14 cellular contexts compared by ENCODE assay signal in the genomic region with DNA sequence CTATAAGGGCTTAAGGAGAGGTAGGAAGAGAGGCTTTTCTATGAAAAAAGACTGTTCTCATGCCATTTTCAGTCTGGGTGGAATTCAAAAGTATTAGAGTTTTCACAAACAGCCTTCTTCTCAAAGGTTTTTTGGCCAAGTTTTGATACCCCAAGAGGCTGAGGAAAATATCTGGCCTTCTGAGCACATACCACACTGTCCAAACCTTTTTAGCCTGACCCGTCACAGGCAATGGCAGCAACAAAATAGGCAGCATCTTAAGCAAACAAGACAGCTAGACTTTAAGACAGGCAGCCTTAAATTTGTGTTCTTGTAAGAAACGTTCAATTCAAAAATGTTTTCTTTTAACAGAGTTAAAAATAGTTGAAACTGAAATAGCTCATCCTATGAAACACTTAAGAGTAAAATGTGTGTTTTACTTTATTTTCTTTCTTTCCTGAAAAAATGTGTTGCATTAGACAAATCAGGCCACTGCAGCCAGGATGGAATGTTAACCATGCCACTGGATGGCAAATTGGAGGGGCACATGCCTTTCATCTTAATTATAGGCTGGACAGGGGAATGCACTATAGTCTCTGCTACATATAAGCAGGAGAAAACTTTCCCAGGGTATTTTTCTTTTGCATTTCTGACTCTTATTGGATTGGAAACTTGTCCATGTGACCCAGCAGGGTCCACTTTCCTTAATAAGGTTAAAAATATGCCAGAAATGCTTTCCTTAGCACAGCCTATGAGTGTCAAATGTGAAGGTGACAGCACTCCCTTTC.
DNase-seq lines count a peak whose midpoint lies in the region; ATAC-seq and TF ChIP-seq lines count a peak whose summit lies in the region.
"Had no signal": no experiment of that assay in that cellular context is flagged by ENCODE, and none has a peak within 500 bp of the region (broad histone marks: within the 10 kb centered on the region; RNA-seq: fewer than 3 reads in every experiment).

No MANE protein-coding gene starts in this region.

- no peak overlapping the region for H3K9ac ChIP-seq in neural progenitor cell

- intact Hi-C loops in Panc1 (cut with micrococcal nuclease; ENCODE audit: unreplicated experiment) = no loop called here

- H2AFZ ChIP-seq in neural progenitor cell (replicated peaks) = no peak overlapping the region

- CTCF ChIA-PET in Panc1 (lab: Charles Lee) = no interaction called here

- DNase-seq in EH (ENCODE audit: low read depth) (peak; percentile 90), Panc1 (ENCODE audit: low read depth, low spot score) (no peak), dermis blood vessel endothelial cell (peak; percentile 43), neural progenitor cell (ENCODE audit: low spot score) (peak; percentile 10)
- DNase-seq in stimulated activated CD4-positive, alpha-beta T cell treated with anti-CD3 and anti-CD28 coated beads, Interleukin-4, amount 100 ng/mL, for 4 hours = no peak
- DNase-seq: activated naive CD4-positive, alpha-beta T cell; immature natural killer cell; NCI-H1417; NCI-H446 treated with DMSO at 0.1 percent for 48 hours; RPMI8226; sigmoid colon had no signal

- BruUV-seq in Panc1 (replicated peaks; lab: Mats Ljungman, UMichigan) = no TSS peak

- H3K4me1 Mint-ChIP-seq in neural progenitor cell = peaks cover 12% of the 10 kb centered on the region
- H3K4me1 Mint-ChIP-seq: immature natural killer cell had no signal

- H3K27ac Mint-ChIP-seq in neural progenitor cell = no peak overlapping the region
- H3K27ac Mint-ChIP-seq: immature natural killer cell had no signal

- H3K36me3 ChIP-seq in Panc1 (ENCODE audit: control insufficient read depth, insufficient read depth, low read length) (no peaks in the 10 kb centered on the region), neural progenitor cell (no peaks in the 10 kb centered on the region)
- H3K36me3 ChIP-seq: sigmoid colon had no signal

- peak overlapping the region; percentile 81 for H3K27ac ChIP-seq in Panc1 (ENCODE audit: low read length)
- H3K27ac ChIP-seq in neural progenitor cell = no peak overlapping the region
- H3K27ac ChIP-seq: sigmoid colon had no signal

- peak; percentile 57 for ATAC-seq in Panc1
- ATAC-seq in HG02623 (IDR thresholded peaks at IDR 0.05; ENCODE audit: unreplicated experiment) = no peak
- ATAC-seq in HG03039 (IDR thresholded peaks at IDR 0.05; ENCODE audit: unreplicated experiment) = no peak
- no peak for ATAC-seq in GM19324 (IDR thresholded peaks at IDR 0.05; ENCODE audit: low FRiP score, unreplicated experiment)

- in situ Hi-C loops in Panc1 (cut with HindIII; ENCODE audit: low pct_unique_long_range_greater_than_20kb, low sequenced_read_pairs) = no loop called here

- no peaks in the 10 kb centered on the region for H3K27me3 Mint-ChIP-seq in neural progenitor cell (ENCODE audit: insufficient read depth, low read depth)

- TF ChIP-seq CTCF in Panc1 (IDR thresholded peaks at IDR 0.05) = no peak
- TF ChIP-seq CTCF in neural progenitor cell (IDR thresholded peaks at IDR 0.05) = no peak

- H3K9me3 Mint-ChIP-seq in neural progenitor cell = no peaks in the 10 kb centered on the region

- no peak overlapping the region for H3K4me3 Mint-ChIP-seq in neural progenitor cell
- H3K4me3 Mint-ChIP-seq: immature natural killer cell had no signal

- H3K4me2 ChIP-seq in neural progenitor cell = no peak overlapping the region

- H3K79me2 ChIP-seq in neural progenitor cell (ENCODE audit: low read depth) = no peaks in the 10 kb centered on the region

- H3K36me3 Mint-ChIP-seq in neural progenitor cell = no peaks in the 10 kb centered on the region
- H3K36me3 Mint-ChIP-seq: immature natural killer cell had no signal

- H3K4me1 ChIP-seq in Panc1 (ENCODE audit: control insufficient read depth, insufficient read depth, low read length) (peaks cover 22% of the 10 kb centered on the region), neural progenitor cell (no peaks in the 10 kb centered on the region)

- POLR2A ChIA-PET in Panc1 (lab: Charles Lee) = no interaction called here

- no peaks in the 10 kb centered on the region for H3K27me3 ChIP-seq in Panc1 (ENCODE audit: control insufficient read depth, insufficient read depth, low read length)
- no peaks in the 10 kb centered on the region for H3K27me3 ChIP-seq in neural progenitor cell
- H3K27me3 ChIP-seq: sigmoid colon had no signal

- H3K9me3 ChIP-seq in Panc1 (ENCODE audit: control insufficient read depth, insufficient read depth, low read depth, low read length) = peaks cover 4% of the 10 kb centered on the region; the same call in 1 of the 2 replicates
- H3K9me3 ChIP-seq in neural progenitor cell (ENCODE audit: low read depth) = no peaks in the 10 kb centered on the region
- H3K9me3 ChIP-seq: sigmoid colon had no signal

- H4K20me1 ChIP-seq in neural progenitor cell (ENCODE audit: low read depth) = no peaks in the 10 kb centered on the region

- no peak overlapping the region for H3K4me3 ChIP-seq in Panc1 (ENCODE audit: low read depth in 2 of 2, low read length in 2 of 2)
- no peak overlapping the region for H3K4me3 ChIP-seq in neural progenitor cell
- H3K4me3 ChIP-seq: sigmoid colon had no signal

- no peaks in the 10 kb centered on the region for H3F3A ChIP-seq in neural progenitor cell (ENCODE audit: low read depth)

Comparison
In these comparisons a context has a peak if more than half of its experiments do, and no peak if none do; other contexts are left out.
1. DNase-seq: peak in EH (single experiment), dermis blood vessel endothelial cell (single experiment) and neural progenitor cell (single experiment); none in Panc1 (single experiment) and stimulated activated CD4-positive, alpha-beta T cell treated with anti-CD3 and anti-CD28 coated beads, Interleukin-4, amount 100 ng/mL, for 4 hours (0 of 2).